23 cellular contexts compared by ENCODE assay signal in the genomic region with DNA sequence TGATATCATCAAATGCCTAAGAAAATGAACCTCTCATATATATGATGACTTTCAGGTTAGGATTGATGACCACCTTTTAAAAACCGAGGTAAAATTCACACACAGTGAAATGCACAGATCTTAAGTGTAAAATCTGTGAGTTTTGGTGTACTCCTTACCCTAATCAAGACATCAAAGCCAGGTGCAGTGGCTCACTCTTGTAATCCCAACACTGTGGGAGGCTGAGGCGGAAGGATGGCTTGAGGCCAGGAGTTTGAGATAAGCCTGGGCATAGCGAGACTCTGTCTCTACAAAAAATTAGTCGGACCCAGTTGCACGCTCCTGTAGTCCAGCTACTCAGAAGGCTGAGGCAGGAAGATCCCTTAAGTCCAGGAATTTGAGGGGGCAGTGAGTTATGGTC.
"Had no signal": no experiment of that assay in that cellular context is flagged by ENCODE, and none has a peak within 500 bp of the region (broad histone marks: within the 10 kb centered on the region; RNA-seq: fewer than 3 reads in every experiment).

No MANE protein-coding gene starts in this region.

- DNase-seq: activated CD4-positive, alpha-beta T cell treated with anti-CD3 and anti-CD28 coated beads for 4 hours; activated CD4-positive, alpha-beta T cell treated with anti-CD3 and anti-CD28 coated beads, Interleukin-2, amount 50 U/mL, for 4 hours; activated effector memory CD4-positive, alpha-beta T cell treated with anti-CD3 and anti-CD28 coated beads, Interleukin-2, amount 50 U/mL, for 16 hours; activated naive CD4-positive, alpha-beta T cell treated with anti-CD3 and anti-CD28 coated beads, Interleukin-2, amount 10 ng/mL, durations not matched to agents 7 days and 5 days; activated naive CD8-positive, alpha-beta T cell treated with anti-CD3 and anti-CD28 coated beads, Interleukin-2, amount 10 ng/mL, durations not matched to agents 7 days and 5 days; activated T-cell treated with anti-CD3 and anti-CD28 coated beads for 4 hours; activated T-cell treated with anti-CD3 and anti-CD28 coated beads, Interleukin-2, amount 50 U/mL, for 72 hours; amniotic stem cell; endodermal cell; foreskin keratinocyte; heart right ventricle; naive thymus-derived CD8-positive, alpha-beta T cell; nucleus accumbens; pancreas; psoas muscle; sigmoid colon; small intestine; stimulated activated CD4-positive, alpha-beta T cell treated with anti-CD3 and anti-CD28 coated beads, Interleukin-4, amount 100 ng/mL, for 24 hours; stimulated activated naive CD8-positive, alpha-beta T cell treated with anti-CD3 and anti-CD28 coated beads, Interleukin-15, amount 100 ng/mL, for 72 hours; T-helper 9 cell; upper lobe of left lung had no signal

- ATAC-seq: activated T-cell treated with anti-CD3 and anti-CD28 coated beads, Interleukin-2, amount 50 U/mL, for 72 hours; esophagus mucosa; foreskin keratinocyte; heart right ventricle; naive thymus-derived CD8-positive, alpha-beta T cell; pancreas; psoas muscle; stimulated activated memory B cell treated with anti-CD40 and anti-IgM and Interleukin-4, amounts not matched to agents 10 μg/mL and 1 μg/mL and 100 μg/mL, for 72 hours; stimulated activated naive CD8-positive, alpha-beta T cell treated with anti-CD3 and anti-CD28 coated beads, Interleukin-15, amount 100 ng/mL, for 72 hours had no signal
